Comparison of ENCODE assay signal across 8 cellular contexts in the genomic region with DNA sequence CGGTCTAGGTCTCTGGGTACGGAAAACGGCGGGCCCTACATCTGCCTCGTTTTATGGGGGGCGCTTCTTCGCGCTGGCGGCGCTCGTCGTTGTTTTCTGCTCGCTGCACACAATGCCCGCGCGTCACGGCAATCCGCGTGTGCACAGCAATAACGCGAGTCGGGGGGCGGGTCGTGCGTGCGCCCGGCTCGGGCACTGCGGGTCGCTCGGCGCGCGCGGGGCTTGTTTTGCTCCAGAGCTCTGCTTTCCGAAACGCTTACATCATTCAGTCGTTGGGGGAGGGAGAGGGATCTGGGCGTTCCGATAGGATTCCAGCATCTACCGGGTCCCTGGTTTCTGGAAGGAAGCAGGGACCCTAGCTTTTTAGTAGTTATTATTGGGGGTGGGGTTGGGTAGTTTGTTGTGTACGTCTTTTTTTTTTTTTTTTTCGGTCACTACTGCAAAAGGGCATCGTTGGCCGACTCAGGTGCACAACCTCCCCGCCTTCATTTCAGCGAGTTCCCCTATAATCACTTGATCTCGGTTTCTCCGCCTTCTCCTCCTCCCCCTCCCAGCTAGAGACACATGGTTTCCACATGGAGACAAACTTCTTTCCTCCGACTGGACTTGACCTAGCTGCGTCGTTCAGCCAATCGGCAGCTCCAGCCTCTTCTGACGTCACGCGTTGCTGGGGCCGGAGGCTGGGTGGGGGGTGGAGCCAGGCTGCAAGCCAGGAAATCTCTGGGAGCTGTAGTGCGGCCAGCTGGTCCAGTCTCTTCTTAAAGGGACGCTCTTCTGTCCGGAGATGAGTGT. TPM values are rescaled to one million over a fixed set of nuclear protein-coding genes. Genes with fewer than 3 reads are reported as not detected.
DNase-seq lines count a peak whose midpoint lies in the region; ATAC-seq and TF ChIP-seq lines count a peak whose summit lies in the region.

No MANE protein-coding gene starts in this region.

- peak overlapping the region; percentile 96 for H3K4me3 Mint-ChIP-seq in natural killer cell
- peak overlapping the region; percentile 94 for H3K4me3 Mint-ChIP-seq in stimulated activated naive B cell treated with anti-CD40 and anti-IgM and Interleukin-4, amounts not matched to agents 10 μg/mL and 1 μg/mL and 100 μg/mL, for 72 hours

- peak; percentile 73 to 81 (median 78) for ATAC-seq in natural killer cell
- ATAC-seq in stimulated activated naive B cell treated with anti-CD40 and anti-IgM and Interleukin-4, amounts not matched to agents 10 μg/mL and 1 μg/mL and 100 μg/mL, for 72 hours (replicated peaks) = peak; percentile 75 to 82

- H3K9me2 ChIP-seq in MM.1S (replicated peaks; ENCODE audit: insufficient read depth, low read length) = no peaks in the 10 kb centered on the region

- H3K4me2 ChIP-seq in MM.1S (ENCODE audit: low read depth, low read length) = peak overlapping the region; percentile 79

- H2AFZ ChIP-seq in MM.1S (ENCODE audit: low read length) = peak overlapping the region; percentile 73

- H3K27ac Mint-ChIP-seq in natural killer cell = peak overlapping the region; percentile 63 to 86
- H3K27ac Mint-ChIP-seq in stimulated activated naive B cell treated with anti-CD40 and anti-IgM and Interleukin-4, amounts not matched to agents 10 μg/mL and 1 μg/mL and 100 μg/mL, for 72 hours = peak overlapping the region; percentile 96

- H3K79me2 ChIP-seq in MM.1S (ENCODE audit: low read length) = peaks cover 29% of the 10 kb centered on the region

- DNase-seq in ELF-1 (ENCODE audit: low read depth, low spot score) = peak; percentile 98
- DNase-seq in HCEC 1CT = peak; percentile 99
- peak; percentile 98 for DNase-seq in MM.1S
- peak; percentile 95 to 97 for DNase-seq in SHP77 (lab: John Stamatoyannopoulos, UW)
- DNase-seq in activated effector memory CD4-positive, alpha-beta T cell treated with anti-CD3 and anti-CD28 coated beads, Interleukin-2, amount 50 U/mL, for 16 hours = peak; percentile 97
- DNase-seq in fibroblast of the aortic adventitia (ENCODE audit: low read depth) = peak; percentile 98
- peak; percentile 88 for DNase-seq in natural killer cell
- peak; percentile 91 for DNase-seq in stimulated activated naive B cell treated with anti-CD40 and anti-IgM and Interleukin-4, amounts not matched to agents 10 μg/mL and 1 μg/mL and 100 μg/mL, for 72 hours

- TF ChIP-seq CTCF in MM.1S (IDR thresholded peaks at IDR 0.05; ENCODE audit: low read length) = no peak
- TF ChIP-seq CTCF in fibroblast of the aortic adventitia (IDR thresholded peaks at IDR 0.05; ENCODE audit: insufficient read depth, low read length) = no peak
- no peak for TF ChIP-seq CTCF in natural killer cell (IDR thresholded peaks at IDR 0.05)

- H3K4me1 ChIP-seq in MM.1S (ENCODE audit: low read length) = peaks cover 46% of the 10 kb centered on the region

- peaks cover 54 to 61% of the 10 kb centered on the region in 2 donors for H3K4me1 Mint-ChIP-seq in natural killer cell
- H3K4me1 Mint-ChIP-seq in stimulated activated naive B cell treated with anti-CD40 and anti-IgM and Interleukin-4, amounts not matched to agents 10 μg/mL and 1 μg/mL and 100 μg/mL, for 72 hours = peaks cover 33 to 55% of the 10 kb centered on the region in 2 donors

- H3K36me3 ChIP-seq in MM.1S (replicated peaks; ENCODE audit: insufficient read depth, low read length) = no peaks in the 10 kb centered on the region

- H3K9ac ChIP-seq in MM.1S (ENCODE audit: low read length) = peak overlapping the region; percentile 95

- peaks cover 58 to 75% of the 10 kb centered on the region in 2 donors for H3K27me3 Mint-ChIP-seq in natural killer cell (ENCODE audit: low read depth in 2 of 2)
- H3K27me3 Mint-ChIP-seq in stimulated activated naive B cell treated with anti-CD40 and anti-IgM and Interleukin-4, amounts not matched to agents 10 μg/mL and 1 μg/mL and 100 μg/mL, for 72 hours = peaks cover 0 to 11% of the 10 kb centered on the region in 2 donors

- H3K9me3 Mint-ChIP-seq in natural killer cell = no peaks in the 10 kb centered on the region
- no peaks in the 10 kb centered on the region for H3K9me3 Mint-ChIP-seq in stimulated activated naive B cell treated with anti-CD40 and anti-IgM and Interleukin-4, amounts not matched to agents 10 μg/mL and 1 μg/mL and 100 μg/mL, for 72 hours

- intact Hi-C loops in natural killer cell (cut with micrococcal nuclease) = loop anchor here (1.0 to 5.0 kb wide), 2 partner anchors 14 to 286 kb away; partner anchors contain the start of gene DUSP5

- H3K4me3 ChIP-seq in MM.1S (ENCODE audit: low read length) (peak overlapping the region; percentile 62), fibroblast of the aortic adventitia (ENCODE audit: low read depth, low read length) (peak overlapping the region; percentile 71)

- no peaks in the 10 kb centered on the region for H3K27me3 ChIP-seq in MM.1S (replicated peaks; ENCODE audit: insufficient read depth, low read length)

- H3F3A ChIP-seq in MM.1S (ENCODE audit: insufficient read depth, low read length) = peaks cover 49% of the 10 kb centered on the region

- H3K27ac ChIP-seq in MM.1S (ENCODE audit: low read length) = peak overlapping the region; percentile 86

- no peaks in the 10 kb centered on the region for H3K36me3 Mint-ChIP-seq in natural killer cell
- peaks cover 0 to 3% of the 10 kb centered on the region in 2 donors for H3K36me3 Mint-ChIP-seq in stimulated activated naive B cell treated with anti-CD40 and anti-IgM and Interleukin-4, amounts not matched to agents 10 μg/mL and 1 μg/mL and 100 μg/mL, for 72 hours

- no peaks in the 10 kb centered on the region for H4K20me1 ChIP-seq in MM.1S (ENCODE audit: insufficient read depth, low read length)

- H3K9me3 ChIP-seq in MM.1S (replicated peaks; ENCODE audit: insufficient read depth, low read length) = no peaks in the 10 kb centered on the region

RNA-seq across cellular contexts. Expression of gene MXI1, which starts 3.5 kb away (rescaled TPM):
- total RNA-seq in fibroblast of the aortic adventitia (ENCODE audit: low replicate concordance) = 20.3 and 32.7 TPM in 2 replicates
- total RNA-seq in natural killer cell = 10 to 100 TPM; 11.2 to 14.1 (median 13.6) TPM

Comparison
In these comparisons a context has a peak if more than half of its experiments do, and no peak if none do; other contexts are left out.
1. Peak in every context shown above with its lines: DNase-seq, ATAC-seq, H3K4me3 ChIP-seq and H3K27ac ChIP-seq.